In the genomic region with DNA sequence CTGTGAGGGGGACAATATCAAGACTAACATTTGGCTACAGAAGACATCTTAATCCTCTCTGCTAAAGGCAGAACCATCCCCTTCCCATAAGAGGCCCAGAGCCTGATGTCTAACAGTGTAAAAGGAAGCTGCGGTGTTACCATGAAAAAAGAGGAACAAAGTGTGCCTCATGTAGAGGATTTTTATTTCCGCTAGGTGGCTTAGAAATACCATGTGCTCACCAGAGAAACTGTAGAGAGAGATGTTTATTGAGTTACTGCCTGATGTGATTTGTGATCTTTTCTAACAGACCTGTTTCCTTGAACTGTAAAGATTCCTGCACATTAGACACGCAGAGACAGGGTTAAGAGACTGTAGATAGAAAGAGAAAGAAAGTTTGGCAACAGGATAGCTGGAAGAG, we compare ENCODE assay signal across 10 cellular contexts. TPM values are rescaled to one million over a fixed set of nuclear protein-coding genes. Genes with fewer than 3 reads are reported as not detected.
A peak's percentile ranks its signal among the peaks of the same experiment; 100 is the strongest.
DNase-seq lines count a peak whose midpoint lies in the region; ATAC-seq, FAIRE-seq and TF ChIP-seq lines count a peak whose summit lies in the region.
"Had no signal": no experiment of that assay in that cellular context is flagged by ENCODE, and none has a peak within 500 bp of the region (broad histone marks: within the 10 kb centered on the region; RNA-seq: fewer than 3 reads in every experiment).

No MANE protein-coding gene starts in this region.

- TF ChIP-seq EP300 in HepG2 (IDR thresholded peaks at IDR 0.05; ENCODE audit: low read depth in 2 of 2, low read length in 2 of 2): no peak
- TF ChIP-seq EP300 in HepG2 (CRISPR knock-in tag; IDR thresholded peaks at IDR 0.05; ENCODE audit: borderline replicate concordance): no peak

- TF ChIP-seq CTCF in HepG2 (CRISPR knock-in tag; IDR thresholded peaks at IDR 0.05) (peak; percentile 55), tibial artery (IDR thresholded peaks at IDR 0.05) (no peak)

- no peak for TF ChIP-seq POLR2A in HepG2 (IDR thresholded peaks at IDR 0.05; ENCODE audit: insufficient read depth in 1 of 2, low read depth in 2 of 2, low read length in 2 of 2)

- H3K36me3 ChIP-seq in HepG2 (replicated peaks in 1 of 2; ENCODE audit: control insufficient read depth in 1 of 2, insufficient read depth in 2 of 2, low read length in 2 of 2): no peaks in the 10 kb centered on the region
- H3K36me3 ChIP-seq in tibial artery: no peaks in the 10 kb centered on the region
- H3K36me3 ChIP-seq: SJCRH30 had no signal

- peak; percentile 44 for FAIRE-seq in HepG2 (lab: Jason Lieb, UNC)

- peak; percentile 99 for ATAC-seq in GM18502 (IDR thresholded peaks at IDR 0.05; ENCODE audit: poor library complexity, unreplicated experiment)
- ATAC-seq in HG02852 (IDR thresholded peaks at IDR 0.05; ENCODE audit: unreplicated experiment): peak; percentile 97
- peak; percentile 88 for ATAC-seq in HepG2
- no peak for ATAC-seq in HG03196 (IDR thresholded peaks at IDR 0.05; ENCODE audit: unreplicated experiment)

- WGBS in HepG2 (ENCODE audit: low lambda C conversion rate): 0% methylated on average over 3 of the region's 3 CpGs

- TF ChIP-seq RAD21 in HepG2 (CRISPR knock-in tag; IDR thresholded peaks at IDR 0.05): no peak

- H3K4me3 ChIP-seq in HepG2 (replicated peaks in 1 of 3; ENCODE audit: insufficient read depth in 1 of 3, low read depth in 2 of 3, low read length in 3 of 3): no peak overlapping the region
- H3K4me3 ChIP-seq in tibial artery: no peak overlapping the region
- H3K4me3 ChIP-seq: SJCRH30 had no signal

- H3K27me3 ChIP-seq in HepG2 (ENCODE audit: control insufficient read depth in 1 of 2, insufficient read depth in 2 of 2, low read length in 2 of 2) (no peaks in the 10 kb centered on the region), tibial artery (no peaks in the 10 kb centered on the region)
- H3K27me3 ChIP-seq: SJCRH30 had no signal

- H3K27ac ChIP-seq in HepG2 (ENCODE audit: extremely low read length, insufficient read depth, low read length) (no peak overlapping the region), tibial artery (no peak overlapping the region)
- H3K27ac ChIP-seq: SJCRH30 had no signal

- no peak overlapping the region for H3K4me2 ChIP-seq in HepG2 (ENCODE audit: low read depth, low read length)

- no TSS peak for BruUV-seq in HepG2 (replicated peaks; lab: Mats Ljungman, UMichigan)

- in situ Hi-C loops in HepG2 (cut with HindIII; ENCODE audit: extremely low pct_ligation_motif_present, low pct_unique_long_range_greater_than_20kb): no loop called here

- H3K9me3 ChIP-seq in HepG2 (ENCODE audit: low read length): no peaks in the 10 kb centered on the region
- no peaks in the 10 kb centered on the region for H3K9me3 ChIP-seq in tibial artery
- H3K9me3 ChIP-seq: SJCRH30 had no signal

- H3K9ac ChIP-seq in HepG2 (ENCODE audit: insufficient read depth, low read depth, low read length): no peak overlapping the region

- H3K4me1 ChIP-seq in HepG2 (ENCODE audit: insufficient read depth, low read length): no peaks in the 10 kb centered on the region
- H3K4me1 ChIP-seq in tibial artery: no peaks in the 10 kb centered on the region
- H3K4me1 ChIP-seq: SJCRH30 had no signal

- H3K79me2 ChIP-seq in HepG2 (ENCODE audit: insufficient read depth, low read length): no peaks in the 10 kb centered on the region

- intact Hi-C loops in HepG2 (cut with micrococcal nuclease; ENCODE audit: unreplicated experiment) (loop anchor here (1.0 kb wide), 1 partner anchor 141 kb away; no protein-coding TSS in a partner anchor), tibial artery (cut with DNase I; ENCODE audit: low total_unique reads) (no loop called here)

- DNase-seq in RPMI8226: peak; percentile 35
- peak; percentile 16 for DNase-seq in HepG2 (ENCODE audit: low spot score)
- no peak for DNase-seq in NCI-H345 (lab: John Stamatoyannopoulos, UW)
- no peak for DNase-seq in tibial artery
- DNase-seq in GF-D8 (lab: John Stamatoyannopoulos, UW): no peak

- no peaks in the 10 kb centered on the region for H4K20me1 ChIP-seq in HepG2 (ENCODE audit: insufficient read depth, low read length)

- CTCF ChIA-PET in HepG2 (lab: Yijun Ruan, JAX; ENCODE audit: low intra/inter-chr PET ratio, low total read pairs): interaction anchor here (1.2 kb wide), 1 partner anchor 141 kb away, joined by 4 read pairs; no protein-coding TSS in a partner anchor

- POLR2A ChIA-PET in HepG2 (lab: Yijun Ruan, JAX): no interaction called here

- H2AFZ ChIP-seq in HepG2 (ENCODE audit: low read length): no peak overlapping the region

RNA-seq across cellular contexts. Expression of a gene that starts 22.1 kb away (rescaled TPM):
- not detected in 2 replicates for total RNA-seq in HepG2 (2016; rRNA removed; fragmentation: Illumina TruSeq; extraction: Trizol)
- total RNA-seq in HepG2 (2016; cell fraction: cytosol; rRNA removed; fragmentation: Illumina TruSeq; extraction: Trizol; ENCODE audit: low read depth): not detected in 2 replicates
- total RNA-seq in HepG2 (2016; cell fraction: insoluble cytoplasmic fraction; rRNA removed; fragmentation: Illumina TruSeq; extraction: Trizol): not detected in 2 replicates
- not detected in 2 replicates for total RNA-seq in HepG2 (2016; cell fraction: membrane; rRNA removed; fragmentation: Illumina TruSeq; extraction: Trizol)
- total RNA-seq in HepG2 (2016; cell fraction: nucleus; rRNA removed; fragmentation: Illumina TruSeq; extraction: Trizol): not detected in 2 replicates
- polyA plus RNA-seq in HepG2 (2011; rRNA removed): not detected in 2 replicates
- not detected in 2 replicates for polyA plus RNA-seq in HepG2 (2011; cell fraction: cytosol; rRNA removed)
- not detected in 2 replicates for polyA plus RNA-seq in HepG2 (2011; cell fraction: nucleus; rRNA removed)
- polyA plus RNA-seq in HepG2 (2012): not detected in 2 replicates
- not detected in 2 replicates for polyA plus RNA-seq in HepG2 (2016; cell fraction: cytosol; fragmentation: Illumina TruSeq; extraction: Trizol; ENCODE audit: low read depth)
- not detected in 2 replicates for polyA plus RNA-seq in HepG2 (2016; cell fraction: insoluble cytoplasmic fraction; fragmentation: Illumina TruSeq; extraction: Trizol; ENCODE audit: low read depth)
- polyA plus RNA-seq in HepG2 (2016; cell fraction: membrane; fragmentation: Illumina TruSeq; extraction: Trizol; ENCODE audit: low read depth): not detected in 2 replicates
- not detected in 2 replicates for polyA plus RNA-seq in HepG2 (2016; cell fraction: nucleus; fragmentation: Illumina TruSeq; extraction: Trizol; ENCODE audit: insufficient read depth, low read depth)
- not detected in 2 replicates for polyA minus RNA-seq in HepG2 (2011; rRNA and poly(A)+ RNA removed; ENCODE audit: low replicate concordance)
- not detected in 2 replicates for polyA minus RNA-seq in HepG2 (2011; cell fraction: cytosol; rRNA and poly(A)+ RNA removed)
- polyA minus RNA-seq in HepG2 (2011; cell fraction: nucleus; rRNA and poly(A)+ RNA removed): not detected in 2 replicates
- total RNA-seq: SJCRH30 had no signal
- polyA plus RNA-seq: thymus had no signal

RNA-seq across cellular contexts. Expression of a gene that starts 41.3 kb away (rescaled TPM):
- total RNA-seq in HepG2 (2016; rRNA removed; fragmentation: Illumina TruSeq; extraction: Trizol): not detected in 2 replicates
- not detected in 2 replicates for total RNA-seq in HepG2 (2016; cell fraction: cytosol; rRNA removed; fragmentation: Illumina TruSeq; extraction: Trizol; ENCODE audit: low read depth)
- not detected in 2 replicates for total RNA-seq in HepG2 (2016; cell fraction: insoluble cytoplasmic fraction; rRNA removed; fragmentation: Illumina TruSeq; extraction: Trizol)
- total RNA-seq in HepG2 (2016; cell fraction: membrane; rRNA removed; fragmentation: Illumina TruSeq; extraction: Trizol): not detected in 2 replicates
- total RNA-seq in HepG2 (2016; cell fraction: nucleus; rRNA removed; fragmentation: Illumina TruSeq; extraction: Trizol): not detected in 2 replicates
- polyA plus RNA-seq in HepG2 (2011; rRNA removed): not detected in 2 replicates
- not detected in 2 replicates for polyA plus RNA-seq in HepG2 (2011; cell fraction: cytosol; rRNA removed)
- polyA plus RNA-seq in HepG2 (2011; cell fraction: nucleus; rRNA removed): not detected in 2 replicates
- not detected in 2 replicates for polyA plus RNA-seq in HepG2 (2012)
- polyA plus RNA-seq in HepG2 (2016; cell fraction: cytosol; fragmentation: Illumina TruSeq; extraction: Trizol; ENCODE audit: low read depth): not detected in 2 replicates
- polyA plus RNA-seq in HepG2 (2016; cell fraction: insoluble cytoplasmic fraction; fragmentation: Illumina TruSeq; extraction: Trizol; ENCODE audit: low read depth): not detected in 2 replicates
- polyA plus RNA-seq in HepG2 (2016; cell fraction: membrane; fragmentation: Illumina TruSeq; extraction: Trizol; ENCODE audit: low read depth): not detected in 2 replicates
- polyA plus RNA-seq in HepG2 (2016; cell fraction: nucleus; fragmentation: Illumina TruSeq; extraction: Trizol; ENCODE audit: insufficient read depth, low read depth): not detected in 2 replicates
- polyA minus RNA-seq in HepG2 (2011; rRNA and poly(A)+ RNA removed; ENCODE audit: low replicate concordance): not detected in 2 replicates
- polyA minus RNA-seq in HepG2 (2011; cell fraction: cytosol; rRNA and poly(A)+ RNA removed): not detected in 2 replicates
- not detected in 2 replicates for polyA minus RNA-seq in HepG2 (2011; cell fraction: nucleus; rRNA and poly(A)+ RNA removed)
- total RNA-seq: SJCRH30 had no signal
- polyA plus RNA-seq: thymus had no signal

RNA-seq across cellular contexts. Expression of a gene that starts 58.0 kb away (rescaled TPM):
- not detected in 2 replicates for total RNA-seq in HepG2 (2016; rRNA removed; fragmentation: Illumina TruSeq; extraction: Trizol)
- not detected in 2 replicates for total RNA-seq in HepG2 (2016; cell fraction: cytosol; rRNA removed; fragmentation: Illumina TruSeq; extraction: Trizol; ENCODE audit: low read depth)
- total RNA-seq in HepG2 (2016; cell fraction: insoluble cytoplasmic fraction; rRNA removed; fragmentation: Illumina TruSeq; extraction: Trizol): not detected in 2 replicates
- total RNA-seq in HepG2 (2016; cell fraction: membrane; rRNA removed; fragmentation: Illumina TruSeq; extraction: Trizol): not detected in 2 replicates
- not detected in 2 replicates for total RNA-seq in HepG2 (2016; cell fraction: nucleus; rRNA removed; fragmentation: Illumina TruSeq; extraction: Trizol)
- not detected in 2 replicates for polyA plus RNA-seq in HepG2 (2011; rRNA removed)
- not detected in 2 replicates for polyA plus RNA-seq in HepG2 (2011; cell fraction: cytosol; rRNA removed)
- polyA plus RNA-seq in HepG2 (2011; cell fraction: nucleus; rRNA removed): not detected in 2 replicates
- polyA plus RNA-seq in HepG2 (2012): not detected in 2 replicates
- polyA plus RNA-seq in HepG2 (2016; cell fraction: cytosol; fragmentation: Illumina TruSeq; extraction: Trizol; ENCODE audit: low read depth): not detected in 2 replicates
- polyA plus RNA-seq in HepG2 (2016; cell fraction: insoluble cytoplasmic fraction; fragmentation: Illumina TruSeq; extraction: Trizol; ENCODE audit: low read depth): not detected in 2 replicates
- polyA plus RNA-seq in HepG2 (2016; cell fraction: membrane; fragmentation: Illumina TruSeq; extraction: Trizol; ENCODE audit: low read depth): not detected in 2 replicates
- not detected in 2 replicates for polyA plus RNA-seq in HepG2 (2016; cell fraction: nucleus; fragmentation: Illumina TruSeq; extraction: Trizol; ENCODE audit: insufficient read depth, low read depth)
- polyA minus RNA-seq in HepG2 (2011; rRNA and poly(A)+ RNA removed; ENCODE audit: low replicate concordance): not detected in 2 replicates
- polyA minus RNA-seq in HepG2 (2011; cell fraction: cytosol; rRNA and poly(A)+ RNA removed): not detected in 2 replicates
- polyA minus RNA-seq in HepG2 (2011; cell fraction: nucleus; rRNA and poly(A)+ RNA removed): not detected in 2 replicates
- total RNA-seq: SJCRH30 had no signal
- polyA plus RNA-seq: thymus had no signal

Comparison
In these comparisons a context has a peak if more than half of its experiments do, and no peak if none do; other contexts are left out.
1. DNase-seq: peak in RPMI8226 (single experiment) and HepG2 (single experiment); none in NCI-H345 (single experiment), tibial artery (0 of 2) and GF-D8 (single experiment).